In the genomic region with DNA sequence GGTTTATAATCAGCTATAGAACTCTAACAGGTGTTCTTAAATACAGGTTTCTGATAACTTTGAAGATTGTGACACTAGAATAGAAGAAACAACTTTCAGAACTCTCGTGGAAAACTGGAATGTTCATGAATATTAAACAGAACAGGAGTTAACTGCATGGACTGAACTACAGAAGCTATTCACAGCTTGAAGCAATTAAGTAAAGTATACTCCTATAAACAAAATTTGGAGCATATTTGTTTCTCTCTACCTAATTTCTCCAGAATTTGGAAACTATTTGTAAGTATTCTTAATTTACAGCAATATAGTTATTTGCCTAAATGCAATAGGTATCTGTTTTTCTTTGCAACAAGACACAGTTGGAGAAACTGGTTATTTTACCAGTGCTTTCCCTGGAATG, we compare ENCODE assay signal across 22 cellular contexts.
"Had no signal": no experiment of that assay in that cellular context is flagged by ENCODE, and none has a peak within 500 bp of the region (broad histone marks: within the 10 kb centered on the region; RNA-seq: fewer than 3 reads in every experiment).

No MANE protein-coding gene starts in this region.

- H3K4me2 ChIP-seq: hepatocyte had no signal

- H3K27ac ChIP-seq: body of pancreas, foreskin keratinocyte, hepatocyte, left lung, pancreas, thoracic aorta had no signal

- H3K4me3 ChIP-seq: body of pancreas, hepatocyte, left lung, lung, pancreas, thoracic aorta had no signal

- H3K36me3 ChIP-seq: left lung, pancreas, thoracic aorta had no signal

- H3K27me3 ChIP-seq: body of pancreas, foreskin keratinocyte, hepatocyte, left lung, pancreas had no signal

- H3K36me3 Mint-ChIP-seq: activated CD4-positive, alpha-beta memory T cell treated with anti-CD3 and anti-CD28 coated beads for 36 hours; activated naive CD8-positive, alpha-beta T cell treated with anti-CD3 and anti-CD28 coated beads, Interleukin-2, amount 10 ng/mL, durations not matched to agents 7 days and 5 days; type B pancreatic cell had no signal

- H3K27me3 Mint-ChIP-seq: activated CD4-positive, alpha-beta memory T cell treated with anti-CD3 and anti-CD28 coated beads for 36 hours; activated naive CD8-positive, alpha-beta T cell treated with anti-CD3 and anti-CD28 coated beads, Interleukin-2, amount 10 ng/mL, durations not matched to agents 7 days and 5 days had no signal

- H3K4me1 Mint-ChIP-seq: activated naive CD8-positive, alpha-beta T cell treated with anti-CD3 and anti-CD28 coated beads, Interleukin-2, amount 10 ng/mL, durations not matched to agents 7 days and 5 days had no signal

- H3K9me3 ChIP-seq: body of pancreas, pancreas had no signal

- DNase-seq: activated CD4-positive, alpha-beta memory T cell treated with anti-CD3 and anti-CD28 coated beads for 36 hours; activated CD4-positive, alpha-beta T cell treated with anti-CD3 and anti-CD28 coated beads for 48 hours; activated effector memory CD4-positive, alpha-beta T cell treated with Interleukin-2 at 50 U/mL for 16 hours; activated naive CD4-positive, alpha-beta T cell treated with anti-CD3 and anti-CD28 coated beads for 36 hours; activated naive CD8-positive, alpha-beta T cell treated with anti-CD3 and anti-CD28 coated beads, Interleukin-2, amount 10 ng/mL, durations not matched to agents 7 days and 5 days; activated T-cell treated with anti-CD3 and anti-CD28 coated beads, Interleukin-2, amount 50 U/mL, for 72 hours; amygdala; body of pancreas; effector CD4-positive, alpha-beta T cell; kidney glomerular epithelial cell; left lung; midbrain; pancreas; right cardiac atrium; stimulated activated CD4-positive, alpha-beta T cell treated with anti-CD3 and anti-CD28 coated beads, Interleukin-4, amount 100 ng/mL, for 24 hours; stimulated activated naive CD4-positive, alpha-beta T cell treated with Interleukin-2 at 50 U/mL for 16 hours had no signal

- H3K27ac Mint-ChIP-seq: activated CD4-positive, alpha-beta memory T cell treated with anti-CD3 and anti-CD28 coated beads for 36 hours; activated naive CD4-positive, alpha-beta T cell treated with anti-CD3 and anti-CD28 coated beads for 36 hours; activated naive CD8-positive, alpha-beta T cell treated with anti-CD3 and anti-CD28 coated beads, Interleukin-2, amount 10 ng/mL, durations not matched to agents 7 days and 5 days; activated T-cell treated with anti-CD3 and anti-CD28 coated beads, Interleukin-2, amount 50 U/mL, for 72 hours; nephron; type B pancreatic cell had no signal

- H2AFZ ChIP-seq: hepatocyte had no signal

- H3K4me1 ChIP-seq: body of pancreas, foreskin keratinocyte, left lung, pancreas had no signal

- H3K4me3 Mint-ChIP-seq: activated CD4-positive, alpha-beta memory T cell treated with anti-CD3 and anti-CD28 coated beads for 36 hours; activated naive CD4-positive, alpha-beta T cell treated with anti-CD3 and anti-CD28 coated beads for 36 hours; activated naive CD8-positive, alpha-beta T cell treated with anti-CD3 and anti-CD28 coated beads, Interleukin-2, amount 10 ng/mL, durations not matched to agents 7 days and 5 days; activated T-cell treated with anti-CD3 and anti-CD28 coated beads, Interleukin-2, amount 50 U/mL, for 72 hours; nephron; type B pancreatic cell had no signal
